ENCODE assay signal across 1 cellular context in the genomic region with DNA sequence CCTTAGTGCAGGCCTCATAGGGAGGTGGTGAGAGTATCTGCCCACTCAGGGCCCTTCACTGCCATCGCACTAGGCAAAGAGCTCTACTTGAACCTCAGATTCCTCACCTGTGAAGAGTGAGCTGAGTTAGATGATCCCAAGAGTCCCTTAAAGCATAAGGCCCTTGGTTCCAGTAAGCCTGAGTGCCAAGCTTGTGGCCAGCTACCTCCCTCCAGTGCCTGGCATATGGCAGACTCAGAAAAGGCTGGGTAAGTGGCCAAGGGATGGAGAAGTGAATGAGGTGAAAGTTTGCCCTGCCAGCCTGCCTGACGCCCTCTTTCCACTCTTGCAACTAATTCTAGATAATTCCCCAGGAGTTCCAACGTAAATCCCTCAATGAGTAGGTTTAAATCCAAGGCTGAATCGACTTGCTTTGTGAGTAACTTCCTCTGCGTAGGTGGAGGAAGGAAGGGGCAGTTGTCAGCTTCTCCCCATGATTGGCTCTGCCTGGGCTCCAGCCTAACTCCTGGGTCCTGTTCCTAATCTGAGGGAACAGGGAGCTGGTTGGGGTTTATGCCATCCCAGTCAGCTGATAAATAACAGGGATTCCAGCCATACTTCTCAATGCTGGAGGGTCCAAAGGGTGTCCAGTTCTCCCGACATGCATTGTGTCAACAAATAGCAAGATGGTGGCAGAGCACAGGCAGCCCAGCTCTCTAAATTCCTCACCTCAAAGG.
TF ChIP-seq lines count a peak whose summit lies in the region.

No MANE protein-coding gene starts in this region.

TF ChIP-seq in GM23338, 12 proteins besides CTCF, POLR2A, EP300 and RAD21 (continued from another document):
- TF ChIP-seq, protein P1, sequence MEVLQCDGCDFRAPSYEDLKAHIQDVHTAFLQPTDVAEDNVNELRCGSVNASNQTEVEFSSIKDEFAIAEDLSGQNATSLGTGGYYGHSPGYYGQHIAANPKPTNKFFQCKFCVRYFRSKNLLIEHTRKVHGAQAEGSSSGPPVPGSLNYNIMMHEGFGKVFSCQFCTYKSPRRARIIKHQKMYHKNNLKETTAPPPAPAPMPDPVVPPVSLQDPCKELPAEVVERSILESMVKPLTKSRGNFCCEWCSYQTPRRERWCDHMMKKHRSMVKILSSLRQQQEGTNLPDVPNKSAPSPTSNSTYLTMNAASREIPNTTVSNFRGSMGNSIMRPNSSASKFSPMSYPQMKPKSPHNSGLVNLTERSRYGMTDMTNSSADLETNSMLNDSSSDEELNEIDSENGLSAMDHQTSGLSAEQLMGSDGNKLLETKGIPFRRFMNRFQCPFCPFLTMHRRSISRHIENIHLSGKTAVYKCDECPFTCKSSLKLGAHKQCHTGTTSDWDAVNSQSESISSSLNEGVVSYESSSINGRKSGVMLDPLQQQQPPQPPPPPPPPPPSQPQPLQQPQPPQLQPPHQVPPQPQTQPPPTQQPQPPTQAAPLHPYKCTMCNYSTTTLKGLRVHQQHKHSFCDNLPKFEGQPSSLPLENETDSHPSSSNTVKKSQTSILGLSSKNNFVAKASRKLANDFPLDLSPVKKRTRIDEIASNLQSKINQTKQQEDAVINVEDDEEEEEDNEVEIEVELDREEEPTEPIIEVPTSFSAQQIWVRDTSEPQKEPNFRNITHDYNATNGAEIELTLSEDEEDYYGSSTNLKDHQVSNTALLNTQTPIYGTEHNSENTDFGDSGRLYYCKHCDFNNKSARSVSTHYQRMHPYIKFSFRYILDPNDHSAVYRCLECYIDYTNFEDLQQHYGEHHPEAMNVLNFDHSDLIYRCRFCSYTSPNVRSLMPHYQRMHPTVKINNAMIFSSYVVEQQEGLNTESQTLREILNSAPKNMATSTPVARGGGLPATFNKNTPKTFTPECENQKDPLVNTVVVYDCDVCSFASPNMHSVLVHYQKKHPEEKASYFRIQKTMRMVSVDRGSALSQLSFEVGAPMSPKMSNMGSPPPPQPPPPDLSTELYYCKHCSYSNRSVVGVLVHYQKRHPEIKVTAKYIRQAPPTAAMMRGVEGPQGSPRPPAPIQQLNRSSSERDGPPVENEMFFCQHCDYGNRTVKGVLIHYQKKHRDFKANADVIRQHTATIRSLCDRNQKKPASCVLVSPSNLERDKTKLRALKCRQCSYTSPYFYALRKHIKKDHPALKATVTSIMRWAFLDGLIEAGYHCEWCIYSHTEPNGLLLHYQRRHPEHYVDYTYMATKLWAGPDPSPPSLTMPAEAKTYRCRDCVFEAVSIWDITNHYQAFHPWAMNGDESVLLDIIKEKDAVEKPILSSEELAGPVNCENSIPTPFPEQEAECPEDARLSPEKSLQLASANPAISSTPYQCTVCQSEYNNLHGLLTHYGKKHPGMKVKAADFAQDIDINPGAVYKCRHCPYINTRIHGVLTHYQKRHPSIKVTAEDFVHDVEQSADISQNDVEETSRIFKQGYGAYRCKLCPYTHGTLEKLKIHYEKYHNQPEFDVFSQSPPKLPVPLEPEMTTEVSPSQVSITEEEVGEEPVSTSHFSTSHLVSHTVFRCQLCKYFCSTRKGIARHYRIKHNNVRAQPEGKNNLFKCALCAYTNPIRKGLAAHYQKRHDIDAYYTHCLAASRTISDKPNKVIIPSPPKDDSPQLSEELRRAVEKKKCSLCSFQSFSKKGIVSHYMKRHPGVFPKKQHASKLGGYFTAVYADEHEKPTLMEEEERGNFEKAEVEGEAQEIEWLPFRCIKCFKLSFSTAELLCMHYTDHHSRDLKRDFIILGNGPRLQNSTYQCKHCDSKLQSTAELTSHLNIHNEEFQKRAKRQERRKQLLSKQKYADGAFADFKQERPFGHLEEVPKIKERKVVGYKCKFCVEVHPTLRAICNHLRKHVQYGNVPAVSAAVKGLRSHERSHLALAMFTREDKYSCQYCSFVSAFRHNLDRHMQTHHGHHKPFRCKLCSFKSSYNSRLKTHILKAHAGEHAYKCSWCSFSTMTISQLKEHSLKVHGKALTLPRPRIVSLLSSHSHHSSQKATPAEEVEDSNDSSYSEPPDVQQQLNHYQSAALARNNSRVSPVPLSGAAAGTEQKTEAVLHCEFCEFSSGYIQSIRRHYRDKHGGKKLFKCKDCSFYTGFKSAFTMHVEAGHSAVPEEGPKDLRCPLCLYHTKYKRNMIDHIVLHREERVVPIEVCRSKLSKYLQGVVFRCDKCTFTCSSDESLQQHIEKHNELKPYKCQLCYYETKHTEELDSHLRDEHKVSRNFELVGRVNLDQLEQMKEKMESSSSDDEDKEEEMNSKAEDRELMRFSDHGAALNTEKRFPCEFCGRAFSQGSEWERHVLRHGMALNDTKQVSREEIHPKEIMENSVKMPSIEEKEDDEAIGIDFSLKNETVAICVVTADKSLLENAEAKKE (CRISPR knock-in tag; IDR thresholded peaks at IDR 0.05): no peak
- no peak for TF ChIP-seq STAT1 (IDR thresholded peaks at IDR 0.05; ENCODE audit: unreplicated experiment)
